In genomic region chr6:43054206-43054943, GRCh38 we compare ENCODE assay signal across 8 cellular contexts. TPM values are rescaled to one million over a fixed set of nuclear protein-coding genes. Genes with fewer than 3 reads are reported as not detected.
DNase-seq lines count a peak whose midpoint lies in the region; ATAC-seq and TF ChIP-seq lines count a peak whose summit lies in the region.

No MANE protein-coding gene starts in this region.

- peak overlapping the region; percentile 83 for H3K4me3 ChIP-seq in A673 (ENCODE audit: low read depth, low read length, poor library complexity, severe bottlenecking)
- peak overlapping the region; percentile 85 to 89 for H3K4me3 ChIP-seq in cardiac fibroblast (replicated peaks in 1 of 2; ENCODE audit: low read depth in 2 of 2, low read length in 2 of 2)
- H3K4me3 ChIP-seq in mucosa of rectum (ENCODE audit: low read length in 2 of 2), result peak overlapping the region; percentile 78 to 83

- H3K36me3 ChIP-seq in A673 (ENCODE audit: insufficient read depth, low read length, poor library complexity, severe bottlenecking), result peaks cover 26% of the 10 kb centered on the region
- H3K36me3 ChIP-seq in mucosa of rectum (ENCODE audit: control insufficient read depth in 2 of 2, insufficient read depth in 2 of 2, low read length in 2 of 2), result peaks cover 18 to 29% of the 10 kb centered on the region in 2 donors

- ATAC-seq in HG03135 (IDR thresholded peaks at IDR 0.05; ENCODE audit: unreplicated experiment), result no peak

- H3K27ac ChIP-seq in A673 (ENCODE audit: low read depth, low read length, poor library complexity, severe bottlenecking), result peak overlapping the region; percentile 93
- peak overlapping the region; percentile 86 to 88 for H3K27ac ChIP-seq in mucosa of rectum (ENCODE audit: low read depth in 2 of 2, low read length in 2 of 2)

- no peaks in the 10 kb centered on the region for H3K9me3 ChIP-seq in A673 (ENCODE audit: low read depth, low read length, poor library complexity, severe bottlenecking)
- no peaks in the 10 kb centered on the region for H3K9me3 ChIP-seq in mucosa of rectum (ENCODE audit: control insufficient read depth in 2 of 2, low read length in 2 of 2)

- TF ChIP-seq RAD21 in Ishikawa (IDR thresholded peaks at IDR 0.05; ENCODE audit: low read depth), result no peak

- no peak for TF ChIP-seq EP300 in Ishikawa (IDR thresholded peaks at IDR 0.05; ENCODE audit: borderline replicate concordance)

- TF ChIP-seq CTCF in A673 (conservative IDR thresholded peaks at IDR 0.05; ENCODE audit: low read depth, low read length) (no peak), cardiac fibroblast (IDR thresholded peaks at IDR 0.05; ENCODE audit: low read depth, low read length) (no peak), GM20000 (IDR thresholded peaks at IDR 0.05; ENCODE audit: extremely low read depth, missing control alignments) (no peak)

- H3K4me1 ChIP-seq in A673 (ENCODE audit: insufficient read depth, low read length, poor library complexity, severe bottlenecking) (peaks cover 29% of the 10 kb centered on the region), mucosa of rectum (ENCODE audit: control insufficient read depth in 2 of 2, insufficient read depth in 2 of 2, low read length in 2 of 2) (peaks cover 17 to 26% of the 10 kb centered on the region in 2 donors)

- no peak for DNase-seq in A673 (ENCODE audit: low spot score)
- DNase-seq in cardiac fibroblast (ENCODE audit: low read depth in 2 of 2), result no peak
- no peak for DNase-seq in GM20000 (ENCODE audit: low spot score)
- no peak for DNase-seq in effector CD8-positive, alpha-beta T cell (lab: John Stamatoyannopoulos, UW)
- DNase-seq in SK-N-DZ (ENCODE audit: low spot score), result no peak

- CTCF ChIA-PET in A673 (lab: Charles Lee), result no interaction called here

- intact Hi-C loops in A673 (cut with micrococcal nuclease; ENCODE audit: unreplicated experiment), result no loop called here

- H3K9ac ChIP-seq in mucosa of rectum (ENCODE audit: low read depth in 1 of 2, low read length in 2 of 2), result peak overlapping the region; percentile 95 to 97

- H3K27me3 ChIP-seq in A673 (replicated peaks; ENCODE audit: insufficient read depth, low read depth, low read length, poor library complexity) (no peaks in the 10 kb centered on the region), mucosa of rectum (ENCODE audit: control insufficient read depth in 2 of 2, insufficient read depth in 2 of 2, low read length in 2 of 2) (no peaks in the 10 kb centered on the region)

- POLR2A ChIA-PET in A673 (lab: Charles Lee; ENCODE audit: low non-redundant PET), result no interaction called here

- BruUV-seq in A673 (replicated peaks; lab: Mats Ljungman, UMichigan), result no TSS peak

TF ChIP-seq in Ishikawa, 13 proteins besides CTCF, POLR2A, EP300 and RAD21:
- TF ChIP-seq TCF12 (IDR thresholded peaks at IDR 0.05; ENCODE audit: low read depth) (0 out of 2 replicates have a peak, but pooled peaks have one; percentile 3), YY1 (IDR thresholded peaks at IDR 0.05; ENCODE audit: low read depth) (no peak)
TF ChIP-seq in Ishikawa: peak in this region for 1.

RNA-seq across cellular contexts. Expression of gene CUL7, which starts 0.7 kb away (rescaled TPM):
- 29.4 and 30.7 TPM in 2 replicates for total RNA-seq in A673 (2021)
- 22.3 and 29.6 TPM in 2 replicates for polyA plus RNA-seq in SK-N-DZ (2014; cell fraction: cytosol; rRNA removed)
- polyA plus RNA-seq in SK-N-DZ (2014; cell fraction: nucleus; rRNA removed), result 75.4 and 85.6 TPM in 2 replicates

RNA-seq across cellular contexts. Expression of gene MRPL2, which starts 4.9 kb away (rescaled TPM):
- 95.8 and 127 TPM in 2 replicates for total RNA-seq in A673 (2021)
- 41.3 and 54.8 TPM in 2 replicates for polyA plus RNA-seq in SK-N-DZ (2014; cell fraction: cytosol; rRNA removed)
- 23.8 and 41.9 TPM in 2 replicates for polyA plus RNA-seq in SK-N-DZ (2014; cell fraction: nucleus; rRNA removed)

RNA-seq across cellular contexts. Expression of gene KLC4, which starts 5.1 kb away (rescaled TPM):
- 21.3 and 35.6 TPM in 2 replicates for total RNA-seq in A673 (2021)
- 32.8 and 36.7 TPM in 2 replicates for polyA plus RNA-seq in SK-N-DZ (2014; cell fraction: cytosol; rRNA removed)
- 66.8 and 72.5 TPM in 2 replicates for polyA plus RNA-seq in SK-N-DZ (2014; cell fraction: nucleus; rRNA removed)

RNA-seq across cellular contexts. Expression of gene PTK7, which starts 21.7 kb away (rescaled TPM):
- 84.5 and 95.8 TPM in 2 replicates for total RNA-seq in A673 (2021)
- polyA plus RNA-seq in SK-N-DZ (2014; cell fraction: cytosol; rRNA removed), result 85.2 and 100 TPM in 2 replicates
- polyA plus RNA-seq in SK-N-DZ (2014; cell fraction: nucleus; rRNA removed), result 142 and 157 TPM in 2 replicates

RNA-seq across cellular contexts. Expression of gene RRP36, which starts 33.0 kb away (rescaled TPM):
- 104 and 115 TPM in 2 replicates for total RNA-seq in A673 (2021)
- 102 and 106 TPM in 2 replicates for polyA plus RNA-seq in SK-N-DZ (2014; cell fraction: cytosol; rRNA removed)
- 38.6 and 46.8 TPM in 2 replicates for polyA plus RNA-seq in SK-N-DZ (2014; cell fraction: nucleus; rRNA removed)
